ENCODE assay signal across 25 cellular contexts in the genomic region with DNA sequence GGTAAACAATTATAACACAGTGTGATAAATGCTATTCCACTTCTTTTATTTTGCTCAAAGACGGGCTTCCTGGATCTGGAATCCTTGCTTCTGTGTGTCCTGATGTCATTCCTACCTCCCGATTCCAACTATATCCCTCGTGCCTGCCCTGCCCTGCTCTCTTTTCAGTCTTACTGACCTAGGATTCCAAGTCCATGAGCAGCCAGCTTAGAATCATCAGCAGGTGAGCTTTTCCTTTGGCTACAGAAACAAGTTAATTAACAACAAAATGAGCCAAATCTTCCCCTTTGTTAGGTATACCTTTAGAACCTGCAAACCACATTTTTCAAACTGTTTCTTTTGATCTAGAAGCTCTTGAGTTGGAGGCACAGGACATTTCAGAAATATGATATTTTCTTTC. TPM values are rescaled to one million over a fixed set of nuclear protein-coding genes. Genes with fewer than 3 reads are reported as not detected.
DNase-seq lines count a peak whose midpoint lies in the region; ATAC-seq lines count a peak whose summit lies in the region.
"Had no signal": no experiment of that assay in that cellular context is flagged by ENCODE, and none has a peak within 500 bp of the region (broad histone marks: within the 10 kb centered on the region; RNA-seq: fewer than 3 reads in every experiment).

No MANE protein-coding gene starts in this region.

- DNase-seq in activated naive CD8-positive, alpha-beta T cell treated with anti-CD3 and anti-CD28 coated beads, Interleukin-2, amount 50 U/mL, for 24 hours, result no peak
- DNase-seq in T-helper 17 cell (no peak), kidney glomerular epithelial cell (lab: John Stamatoyannopoulos, UW) (no peak), DMS53 treated with DMSO at 0.1 percent for 48 hours (lab: John Stamatoyannopoulos, UW; ENCODE audit: unreplicated experiment) (no peak), NCI-H82 treated with DMSO at 0.1 percent for 48 hours (lab: John Stamatoyannopoulos, UW; ENCODE audit: unreplicated experiment) (no peak)
- DNase-seq: AML-193, C1 segment of cervical spinal cord, DMS53, GM23248, MM.1S, NCI-H1092, NCI-H1436, NCI-H187 treated with DMSO at 0.1 percent for 48 hours, NCI-H2227 treated with DMSO at 0.1 percent for 48 hours, NCI-H510A, NCI-H748 treated with DMSO at 0.1 percent for 48 hours, SHP77 treated with DMSO at 0.1 percent for 48 hours, SK-N-SH had no signal

- no peak overlapping the region for H3K27ac ChIP-seq in iPS-20b (ENCODE audit: low read length)
- H3K27ac ChIP-seq: GM23248, RWPE1 had no signal

- peaks cover 24% of the 10 kb centered on the region for H3K4me1 ChIP-seq in iPS-20b (ENCODE audit: insufficient read depth, low read length)

- H3K27me3 ChIP-seq in iPS-20b (ENCODE audit: insufficient read depth, low read length), result no peaks in the 10 kb centered on the region

- peak overlapping the region; percentile 10; the same call in 1 of the 2 replicates for H3K9ac ChIP-seq in iPS-20b (ENCODE audit: low read depth, low read length)
- H3K9ac ChIP-seq: GM23248, SK-N-SH had no signal

- peak overlapping the region; percentile 31; the same call in 1 of the 2 replicates for H3K4me3 ChIP-seq in iPS-20b (ENCODE audit: low read length)
- H3K4me3 ChIP-seq: GM12878, GM23248 had no signal

- H3K9me3 Mint-ChIP-seq in activated naive CD8-positive, alpha-beta T cell (ENCODE audit: low read depth), result no peaks in the 10 kb centered on the region
- H3K9me3 Mint-ChIP-seq in activated naive CD8-positive, alpha-beta T cell treated with anti-CD3 and anti-CD28 coated beads, Interleukin-2, amount 50 U/mL, for 24 hours, result no peaks in the 10 kb centered on the region

- H3K27ac Mint-ChIP-seq in activated naive CD8-positive, alpha-beta T cell, result peak overlapping the region; percentile 61
- H3K27ac Mint-ChIP-seq in activated naive CD8-positive, alpha-beta T cell treated with anti-CD3 and anti-CD28 coated beads, Interleukin-2, amount 50 U/mL, for 24 hours, result no peak overlapping the region
- peak overlapping the region; percentile 86 for H3K27ac Mint-ChIP-seq in T-helper 17 cell

- no peaks in the 10 kb centered on the region for H3K27me3 Mint-ChIP-seq in activated naive CD8-positive, alpha-beta T cell
- no peaks in the 10 kb centered on the region for H3K27me3 Mint-ChIP-seq in activated naive CD8-positive, alpha-beta T cell treated with anti-CD3 and anti-CD28 coated beads, Interleukin-2, amount 50 U/mL, for 24 hours
- no peaks in the 10 kb centered on the region for H3K27me3 Mint-ChIP-seq in T-helper 17 cell

- peaks cover 31% of the 10 kb centered on the region for H3K36me3 Mint-ChIP-seq in activated naive CD8-positive, alpha-beta T cell
- peaks cover 63% of the 10 kb centered on the region for H3K36me3 Mint-ChIP-seq in activated naive CD8-positive, alpha-beta T cell treated with anti-CD3 and anti-CD28 coated beads, Interleukin-2, amount 50 U/mL, for 24 hours (ENCODE audit: low read depth)
- H3K36me3 Mint-ChIP-seq in T-helper 17 cell (ENCODE audit: low read depth), result peaks cover 30% of the 10 kb centered on the region

- no peak for ATAC-seq in activated naive CD8-positive, alpha-beta T cell treated with anti-CD3 and anti-CD28 coated beads, Interleukin-2, amount 50 U/mL, for 24 hours
- ATAC-seq in T-helper 17 cell, result no peak
- no peak for ATAC-seq in GM18870 (IDR thresholded peaks at IDR 0.05; ENCODE audit: unreplicated experiment)
- ATAC-seq: GM12878 had no signal

- H3K9me3 ChIP-seq in T-helper 17 cell (ENCODE audit: control insufficient read depth, low read length, poor library complexity, severe bottlenecking), result no peaks in the 10 kb centered on the region
- no peaks in the 10 kb centered on the region for H3K9me3 ChIP-seq in iPS-20b (ENCODE audit: insufficient read depth, low read depth, low read length)
- H3K9me3 ChIP-seq: SK-N-SH had no signal

- H3K4me1 Mint-ChIP-seq in activated naive CD8-positive, alpha-beta T cell (ENCODE audit: low read depth), result peaks cover 47% of the 10 kb centered on the region
- H3K4me1 Mint-ChIP-seq in activated naive CD8-positive, alpha-beta T cell treated with anti-CD3 and anti-CD28 coated beads, Interleukin-2, amount 50 U/mL, for 24 hours, result peaks cover 52% of the 10 kb centered on the region
- peaks cover 23% of the 10 kb centered on the region for H3K4me1 Mint-ChIP-seq in T-helper 17 cell

- H3K36me3 ChIP-seq in iPS-20b (ENCODE audit: insufficient read depth, low read depth, low read length), result no peaks in the 10 kb centered on the region

- H3K4me3 Mint-ChIP-seq in activated naive CD8-positive, alpha-beta T cell, result no peak overlapping the region
- no peak overlapping the region for H3K4me3 Mint-ChIP-seq in activated naive CD8-positive, alpha-beta T cell treated with anti-CD3 and anti-CD28 coated beads, Interleukin-2, amount 50 U/mL, for 24 hours
- no peak overlapping the region for H3K4me3 Mint-ChIP-seq in T-helper 17 cell

RNA-seq across cellular contexts. Expression of a gene that starts 21.9 kb away (rescaled TPM):
- 10 to 100 TPM; 50.5 to 55.6 TPM for total RNA-seq in T-helper 17 cell

RNA-seq across cellular contexts. Expression of a gene that starts 27.5 kb away (rescaled TPM):
- 10 to 100 TPM; 19.6 to 20.2 TPM for total RNA-seq in T-helper 17 cell

RNA-seq across cellular contexts. Expression of a gene that starts 27.5 kb away (rescaled TPM):
- total RNA-seq in T-helper 17 cell, result 10 to 100 TPM; 31.3 to 34.0 TPM

RNA-seq across cellular contexts. Expression of a gene that starts 40.8 kb away (rescaled TPM):
- total RNA-seq in T-helper 17 cell, result 10 to 100 TPM; 69.3 to 87.6 TPM
- total RNA-seq: A172, LHCN-M2 had no signal
